ENCODE assay signal across 8 cellular contexts in the genomic region with DNA sequence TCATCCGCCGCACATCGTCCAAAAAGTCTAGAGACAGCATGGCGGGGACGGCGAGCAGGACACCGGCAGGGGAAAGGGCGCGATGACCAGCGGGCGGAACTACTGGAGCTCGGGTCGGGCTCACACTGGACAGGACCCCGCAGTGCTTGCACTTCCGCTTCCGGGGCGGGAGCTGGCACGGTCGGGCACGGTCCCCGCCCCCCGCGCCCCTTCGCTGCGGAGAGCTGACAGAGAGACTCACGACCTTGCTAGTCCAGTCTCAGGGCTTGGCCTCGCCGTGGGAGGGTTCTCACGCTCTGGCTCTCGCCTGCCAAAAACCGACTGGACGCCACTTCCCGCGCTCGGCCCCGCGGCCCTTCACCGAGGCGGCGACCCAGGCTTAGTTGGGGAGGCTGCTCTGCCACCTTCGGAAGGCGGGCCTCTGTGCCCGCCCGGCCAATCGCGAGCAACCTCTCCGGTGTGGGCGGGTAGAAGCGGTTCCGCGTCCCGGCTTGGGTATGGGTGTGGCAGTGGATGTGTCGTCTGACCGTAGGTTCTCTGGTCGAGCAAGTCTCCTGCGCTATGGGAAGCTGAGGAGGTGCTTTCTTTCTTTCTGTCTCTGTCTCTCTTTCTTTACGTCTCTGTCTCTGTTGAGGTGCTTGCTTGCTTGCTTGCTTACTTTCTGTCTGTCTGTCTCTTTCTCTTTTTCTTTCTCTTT. TPM values are rescaled to one million over a fixed set of nuclear protein-coding genes. Genes with fewer than 3 reads are reported as not detected.
DNase-seq lines count a peak whose midpoint lies in the region; ATAC-seq and TF ChIP-seq lines count a peak whose summit lies in the region.

A gene (minus strand): TSS at position 104 of the 697 bp plus-strand sequence. CDS start 64 bp downstream, at position 40.

- peaks cover 11% of the 10 kb centered on the region for H3K36me3 Mint-ChIP-seq in nephron progenitor cell (ENCODE audit: low read depth)

- H3K27me3 Mint-ChIP-seq in nephron progenitor cell (ENCODE audit: low read depth, poor library complexity): peaks cover 4% of the 10 kb centered on the region
- H3K27me3 Mint-ChIP-seq in stimulated activated naive CD8-positive, alpha-beta T cell treated with anti-CD3 and anti-CD28 coated beads, Interleukin-15, amount 100 ng/mL, for 72 hours: no peaks in the 10 kb centered on the region

- H3K4me3 Mint-ChIP-seq in nephron progenitor cell: peak within 1 kb of the TSS; percentile 93
- H3K4me3 Mint-ChIP-seq in stimulated activated naive CD8-positive, alpha-beta T cell treated with anti-CD3 and anti-CD28 coated beads, Interleukin-15, amount 100 ng/mL, for 72 hours: peak within 1 kb of the TSS; percentile 87 to 94

- H3K4me3 ChIP-seq in H7 (ENCODE audit: insufficient read depth, low read depth, low read length): peak within 1 kb of the TSS; percentile 71

- peaks cover 1% of the 10 kb centered on the region for H3K36me3 ChIP-seq in H7 (replicated peaks; ENCODE audit: control insufficient read depth, insufficient read depth, low read length)

- peaks cover 32% of the 10 kb centered on the region for H3K4me1 Mint-ChIP-seq in nephron progenitor cell
- peaks cover 52% of the 10 kb centered on the region for H3K4me1 Mint-ChIP-seq in stimulated activated naive CD8-positive, alpha-beta T cell treated with anti-CD3 and anti-CD28 coated beads, Interleukin-15, amount 100 ng/mL, for 72 hours

- H3K9me3 Mint-ChIP-seq in nephron progenitor cell: no peaks in the 10 kb centered on the region
- H3K9me3 Mint-ChIP-seq in stimulated activated naive CD8-positive, alpha-beta T cell treated with anti-CD3 and anti-CD28 coated beads, Interleukin-15, amount 100 ng/mL, for 72 hours: no peaks in the 10 kb centered on the region

- H3K27ac Mint-ChIP-seq in nephron progenitor cell: peak within 1 kb of the TSS; percentile 99
- H3K27ac Mint-ChIP-seq in stimulated activated naive CD8-positive, alpha-beta T cell treated with anti-CD3 and anti-CD28 coated beads, Interleukin-15, amount 100 ng/mL, for 72 hours: peak within 1 kb of the TSS; percentile 99

- peak; percentile 97 for ATAC-seq in stimulated activated naive CD8-positive, alpha-beta T cell treated with anti-CD3 and anti-CD28 coated beads, Interleukin-15, amount 100 ng/mL, for 72 hours

- no peaks in the 10 kb centered on the region for H3K27me3 ChIP-seq in H7 (ENCODE audit: control insufficient read depth, insufficient read depth, low read length)

- DNase-seq in ELF-1 (ENCODE audit: low read depth, low spot score): peak; percentile 98
- peak; percentile 97 for DNase-seq in H7
- DNase-seq in M059J (ENCODE audit: low read depth): peak; percentile 94
- DNase-seq in SHP77 (lab: John Stamatoyannopoulos, UW): peak; percentile 86 to 89
- peak; percentile 97 for DNase-seq in activated effector memory CD4-positive, alpha-beta T cell treated with anti-CD3 and anti-CD28 coated beads, Interleukin-2, amount 50 U/mL, for 16 hours
- peak; percentile 87 for DNase-seq in fibroblast of the conjunctiva (ENCODE audit: low read depth)
- peak; percentile 96 for DNase-seq in nephron progenitor cell
- DNase-seq in stimulated activated naive CD8-positive, alpha-beta T cell treated with anti-CD3 and anti-CD28 coated beads, Interleukin-15, amount 100 ng/mL, for 72 hours: peak; percentile 92 to 93

- TF ChIP-seq CTCF in nephron progenitor cell (IDR thresholded peaks at IDR 0.05): no peak

RNA-seq across cellular contexts. Expression of the gene that starts here (rescaled TPM):
- 153 and 187 TPM in 2 replicates for total RNA-seq in H7 (2014; rRNA removed; shearing (Covaris generic))
- total RNA-seq in M059J (2014; rRNA removed; shearing (Covaris generic)): 214 and 270 TPM in 2 replicates

Comparison
In these comparisons a context has a peak if more than half of its experiments do, and no peak if none do; other contexts are left out.
1. Peak in every context shown above with its lines: DNase-seq, ATAC-seq and H3K4me3 ChIP-seq.